ENCODE assay signal across 7 cellular contexts in genomic region chr7:521221-522070, GRCh38.
A peak's percentile ranks its signal among the peaks of the same experiment; 100 is the strongest.
DNase-seq lines count a peak whose midpoint lies in the region; ATAC-seq and TF ChIP-seq lines count a peak whose summit lies in the region.

No MANE protein-coding gene starts in this region.

- H3K4me3 ChIP-seq in GM12865 (ENCODE audit: low read depth, low read length) (peak overlapping the region; percentile 18; the same call in 1 of the 2 replicates), duodenal mucosa (ENCODE audit: low read depth in 1 of 2, low read length in 2 of 2) (peak overlapping the region; percentile 55), mucosa of stomach (ENCODE audit: low read length) (no peak overlapping the region)

- peak overlapping the region; percentile 20 for H3K27ac ChIP-seq in duodenal mucosa (ENCODE audit: low read depth, low read length)

- H3K4me1 ChIP-seq in duodenal mucosa (ENCODE audit: control insufficient read depth in 1 of 2, insufficient read depth in 2 of 2, low read length in 2 of 2) (peaks cover 5 to 6% of the 10 kb centered on the region in 2 donors), mucosa of stomach (ENCODE audit: control insufficient read depth, insufficient read depth, low read length) (peaks cover 34% of the 10 kb centered on the region)

- H3K27me3 ChIP-seq in duodenal mucosa (ENCODE audit: control insufficient read depth in 1 of 2, insufficient read depth in 2 of 2, low read length in 2 of 2) (peaks cover 16 to 24% of the 10 kb centered on the region in 2 donors), mucosa of stomach (ENCODE audit: control insufficient read depth, insufficient read depth, low read length) (peaks cover 41% of the 10 kb centered on the region)

- H3K36me3 ChIP-seq in duodenal mucosa (ENCODE audit: control insufficient read depth in 1 of 2, insufficient read depth in 2 of 2, low read length in 2 of 2): no peaks in the 10 kb centered on the region
- H3K36me3 ChIP-seq in mucosa of stomach (ENCODE audit: control insufficient read depth, insufficient read depth, low read length): no peaks in the 10 kb centered on the region

- H3K9ac ChIP-seq in duodenal mucosa (ENCODE audit: low read depth in 1 of 2, low read length in 2 of 2): peak overlapping the region in 1 of 2 donors; percentile 19
- H3K9ac ChIP-seq in mucosa of stomach (ENCODE audit: low read length): peak overlapping the region; percentile 50

- TF ChIP-seq CTCF in GM12865 (IDR thresholded peaks at IDR 0.05; ENCODE audit: insufficient read depth, low read depth, low read length, missing control alignments): no peak

- ATAC-seq in HG03469 (IDR thresholded peaks at IDR 0.05; ENCODE audit: unreplicated experiment): no peak

- H3K9me3 ChIP-seq in duodenal mucosa (ENCODE audit: control insufficient read depth in 1 of 2, low read length in 2 of 2) (no peaks in the 10 kb centered on the region), mucosa of stomach (ENCODE audit: control insufficient read depth, low read length) (no peaks in the 10 kb centered on the region)

- DNase-seq in GM12865 (ENCODE audit: low read depth): peak; percentile 61
- DNase-seq in NCI-H226: peak; percentile 63
- DNase-seq in NCI-H526 treated with DMSO at 0.1 percent for 48 hours (lab: John Stamatoyannopoulos, UW): no peak
- no peak for DNase-seq in cerebellar nuclear complex (lab: John Stamatoyannopoulos, UW)

Comparison
In these comparisons a context has a peak if more than half of its experiments do, and no peak if none do; other contexts are left out.
1. DNase-seq: peak in GM12865 (single experiment) and NCI-H226 (single experiment); none in NCI-H526 treated with DMSO at 0.1 percent for 48 hours (single experiment) and cerebellar nuclear complex (0 of 2).